ENCODE assay signal across 1 cellular context in genomic region chr19:34404109-34404909, GRCh38.
TF ChIP-seq lines count a peak whose summit lies in the region.

TSS of gene PDCD2L (plus strand) at chr19:34404399. CDS start at chr19:34404431, 32 bp downstream.

TF ChIP-seq in HepG2, 621 proteins besides CTCF, POLR2A, EP300 and RAD21 (continued from another document and continues in another):
- TF ChIP-seq TFDP1 (CRISPR knock-in tag; IDR thresholded peaks at IDR 0.05; ENCODE audit: borderline replicate concordance) (peak; percentile 82; the same call in 1 of the 2 replicates), TGIF2 (CRISPR knock-in tag; IDR thresholded peaks at IDR 0.05) (no peak; the same call in 1 of the 2 replicates), ZNF256 (CRISPR knock-in tag; conservative IDR thresholded peaks at IDR 0.05) (peak; percentile 68), SRSF4 (IDR thresholded peaks at IDR 0.05; ENCODE audit: low read depth, low read length, poor library complexity, severe bottlenecking) (no peak), GTF2F1 (IDR thresholded peaks at IDR 0.05; ENCODE audit: low read length) (no peak), ESRRA (CRISPR knock-in tag; IDR thresholded peaks at IDR 0.05; ENCODE audit: low read depth) (peak; percentile 52; the same call in 1 of the 2 replicates), RBFOX2 (IDR thresholded peaks at IDR 0.05; ENCODE audit: low read depth, low read length) (peak; percentile 89), ZBTB7A (CRISPR knock-in tag; IDR thresholded peaks at IDR 0.05) (peak; percentile 52; the same call in 1 of the 2 replicates), REXO4 (CRISPR knock-in tag; IDR thresholded peaks at IDR 0.05; ENCODE audit: borderline replicate concordance) (0 out of 2 replicates have a peak, but pooled peaks have one; percentile 47), ZBTB14 (CRISPR knock-in tag; IDR thresholded peaks at IDR 0.05) (peak; percentile 38; the same call in 1 of the 2 replicates), KLF9 (CRISPR knock-in tag; IDR thresholded peaks at IDR 0.05; ENCODE audit: low read depth) (peak; percentile 88; the same call in 1 of the 2 replicates), BCL3 (CRISPR knock-in tag; IDR thresholded peaks at IDR 0.05) (peak; percentile 65; the same call in 1 of the 2 replicates), FOXJ3 (CRISPR knock-in tag; IDR thresholded peaks at IDR 0.05; ENCODE audit: borderline replicate concordance) (no peak), MLXIP (CRISPR knock-in tag; IDR thresholded peaks at IDR 0.05; ENCODE audit: borderline replicate concordance) (0 out of 2 replicates have a peak, but pooled peaks have one; percentile 20), ARNTL (CRISPR knock-in tag; IDR thresholded peaks at IDR 0.05) (peak; percentile 85), ARHGAP35 (CRISPR knock-in tag; IDR thresholded peaks at IDR 0.05; ENCODE audit: borderline replicate concordance) (no peak; the same call in 1 of the 2 replicates), ELK4 (CRISPR knock-in tag; IDR thresholded peaks at IDR 0.05; ENCODE audit: borderline replicate concordance) (0 out of 2 replicates have a peak, but pooled peaks have one; percentile 26), MED13 (CRISPR knock-in tag; IDR thresholded peaks at IDR 0.05) (peak; percentile 38), SALL1 (CRISPR knock-in tag; IDR thresholded peaks at IDR 0.05) (peak; percentile 76), ZNF260 (CRISPR knock-in tag; IDR thresholded peaks at IDR 0.05; ENCODE audit: borderline replicate concordance, low read depth) (0 out of 2 replicates have a peak, but pooled peaks have one; percentile 43), FOSL2 (CRISPR knock-in tag; IDR thresholded peaks at IDR 0.05) (0 out of 2 replicates have a peak, but pooled peaks have one; percentile 26), JUNB (CRISPR knock-in tag; IDR thresholded peaks at IDR 0.05; ENCODE audit: borderline replicate concordance) (peak; percentile 11; the same call in 1 of the 2 replicates), ZNF383 (CRISPR knock-in tag; IDR thresholded peaks at IDR 0.05; ENCODE audit: borderline replicate concordance) (no peak), DMTF1 (CRISPR knock-in tag; IDR thresholded peaks at IDR 0.05) (no peak), NFAT5 (CRISPR knock-in tag; IDR thresholded peaks at IDR 0.05) (peak; percentile 89; the same call in 1 of the 2 replicates), ZNF343 (CRISPR knock-in tag; IDR thresholded peaks at IDR 0.05) (peak; percentile 91; the same call in 1 of the 2 replicates), PAX8 (CRISPR knock-in tag; IDR thresholded peaks at IDR 0.05; ENCODE audit: borderline replicate concordance) (0 out of 2 replicates have a peak, but pooled peaks have one; percentile 40), REST (IDR thresholded peaks at IDR 0.05; ENCODE audit: borderline replicate concordance in 1 of 2, low read depth in 1 of 2, low read length in 2 of 2) (no peak), MXD3 (CRISPR knock-in tag; IDR thresholded peaks at IDR 0.05) (peak; percentile 85), ARID3A (IDR thresholded peaks at IDR 0.05; ENCODE audit: low read depth, low read length) (no peak), SALL2 (CRISPR knock-in tag; IDR thresholded peaks at IDR 0.05) (peak; percentile 72; the same call in 1 of the 2 replicates), BCL6 (CRISPR knock-in tag; IDR thresholded peaks at IDR 0.05) (peak; percentile 27; the same call in 1 of the 2 replicates), NFYB (CRISPR knock-in tag; IDR thresholded peaks at IDR 0.05) (no peak)
